Comparison of ENCODE assay signal across 18 cellular contexts in the genomic region with DNA sequence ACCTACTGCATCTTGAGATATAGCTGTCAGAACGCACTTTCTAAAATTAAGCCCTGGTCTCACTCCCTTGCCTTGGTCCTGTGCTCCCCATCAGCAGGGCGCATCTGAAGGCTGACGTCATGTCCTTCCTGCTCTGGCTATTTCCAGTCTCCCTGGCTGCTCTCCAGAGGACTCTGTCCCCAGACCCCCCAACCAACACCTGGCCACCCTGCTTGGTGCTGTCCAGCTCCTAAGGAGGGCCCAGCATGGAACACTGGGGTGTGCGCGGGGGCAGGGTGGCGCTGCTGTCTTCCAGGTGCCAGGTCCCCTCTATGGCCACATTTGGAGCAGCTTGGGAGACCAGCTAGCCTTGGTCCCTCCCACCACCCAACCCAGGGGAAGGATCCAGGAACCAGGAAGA. TPM values are rescaled to one million over a fixed set of nuclear protein-coding genes. Genes with fewer than 3 reads are reported as not detected.
DNase-seq lines count a peak whose midpoint lies in the region; ATAC-seq, FAIRE-seq and TF ChIP-seq lines count a peak whose summit lies in the region.
"Had no signal": no experiment of that assay in that cellular context is flagged by ENCODE, and none has a peak within 500 bp of the region (broad histone marks: within the 10 kb centered on the region; RNA-seq: fewer than 3 reads in every experiment).

No MANE protein-coding gene starts in this region.

- H3K27me3 ChIP-seq in BLaER1 treated with 17β-estradiol and CSF1 and Interleukin-3, amounts not matched to agents 10 nM and 100 nM: no peaks in the 10 kb centered on the region
- peaks cover 5 to 86% of the 10 kb centered on the region in 2 experiments; a peak in 3 of 5 replicates for H3K27me3 ChIP-seq in K562 (ENCODE audit: control insufficient read depth in 2 of 2, insufficient read depth in 2 of 2, low read length in 2 of 2)
- H3K27me3 ChIP-seq in left ventricle myocardium inferior (ENCODE audit: low read depth): no peaks in the 10 kb centered on the region
- H3K27me3 ChIP-seq in neuronal stem cell (ENCODE audit: control insufficient read depth in 3 of 3, insufficient read depth in 3 of 3, low read depth in 1 of 3, low read length in 3 of 3): peaks cover 0 to 45% (median 0%) of the 10 kb centered on the region in 3 experiments

- peaks cover 0 to 12% (median 0%) of the 10 kb centered on the region in 11 experiments; a peak in 1 of 22 replicates for H4K20me1 ChIP-seq in BLaER1 treated with 17β-estradiol and CSF1 and Interleukin-3, amounts not matched to agents 10 nM and 100 nM
- H4K20me1 ChIP-seq in K562 (replicated peaks; ENCODE audit: control insufficient read depth, insufficient read depth, low read length): peaks cover 26% of the 10 kb centered on the region

- H3K79me2 ChIP-seq in K562 (ENCODE audit: control insufficient read depth, insufficient read depth, low read length): no peaks in the 10 kb centered on the region

- ATAC-seq in K562 (no peak), GM21717 (IDR thresholded peaks at IDR 0.05; ENCODE audit: unreplicated experiment) (no peak)
- ATAC-seq in natural killer cell treated with Interleukin-12 subunit alpha and Interleukin-12 subunit beta and Interleukin-15 and Interleukin-18, amount 100 ng/mL, for 72 hours: no peak

- TF ChIP-seq RAD21 in K562 (CRISPR knock-in tag; conservative IDR thresholded peaks at IDR 0.05 in 1 of 2, IDR thresholded peaks at IDR 0.05 in 1 of 2): no peak

- CTCF ChIA-PET in K562 (lab: Yijun Ruan, JAX; ENCODE audit: low intra/inter-chr PET ratio): no interaction called here

- H3K9me3 Mint-ChIP-seq in natural killer cell treated with Interleukin-12 subunit alpha and Interleukin-12 subunit beta and Interleukin-15 and Interleukin-18, amount 100 ng/mL, for 72 hours: no peaks in the 10 kb centered on the region
- H3K9me3 Mint-ChIP-seq: CD4-positive, alpha-beta T cell had no signal

- intact Hi-C loops in K562 (cut with micrococcal nuclease): no loop called here
- intact Hi-C loops in left ventricle myocardium inferior (cut with micrococcal nuclease): no loop called here

- no peak overlapping the region for H3K4ac ChIP-seq in neuronal stem cell (ENCODE audit: low read length)

- 0% methylated on average over 6 of the region's 6 CpGs for WGBS in K562 (ENCODE audit: insufficient coverage, low coverage, missing lambda C conversion rate)
- no CpG with 5 or more reads among the region's 6 CpGs for WGBS in neuronal stem cell (ENCODE audit: extremely low coverage in 2 of 2, insufficient read length in 2 of 2, insufficient replicate concordance in 1 of 2), 2 donors

- peak overlapping the region; percentile 4 to 97 (median 85); a peak in 20 of 22 replicates for H3K4me2 ChIP-seq in BLaER1 treated with 17β-estradiol and CSF1 and Interleukin-3, amounts not matched to agents 10 nM and 100 nM
- H3K4me2 ChIP-seq in K562 (ENCODE audit: insufficient read depth, low read length): no peak overlapping the region
- no peak overlapping the region for H3K4me2 ChIP-seq in neuronal stem cell (ENCODE audit: insufficient read depth, low read length, poor library complexity, severe bottlenecking)

- no peak for DNase-seq in K562 (ENCODE audit: extremely low read depth in 1 of 4, low spot score in 3 of 4)
- no peak for DNase-seq in left ventricle myocardium inferior
- DNase-seq in neuronal stem cell (ENCODE audit: low spot score): no peak
- no peak for DNase-seq in natural killer cell treated with Interleukin-12 subunit alpha and Interleukin-12 subunit beta and Interleukin-15 and Interleukin-18, amount 100 ng/mL, for 72 hours (ENCODE audit: low spot score)
- no peak for DNase-seq in activated T-cell treated with anti-CD3 and anti-CD28 coated beads, Interleukin-2, amount 50 U/mL, for 48 hours
- DNase-seq: Calu3; CD4-positive, alpha-beta T cell; DMS53; H7; NCI-H187 treated with DMSO at 0.1 percent for 48 hours; NCI-H2171; NCI-H446 treated with DMSO at 0.1 percent for 48 hours had no signal

- BruUV-seq in K562 (replicated peaks; lab: Mats Ljungman, UMichigan): no TSS peak

- peak overlapping the region in 3 of 10 experiments; percentile 2 to 30 (median 8); a peak in 3 of 20 replicates for H3K4me3 ChIP-seq in BLaER1 treated with 17β-estradiol and CSF1 and Interleukin-3, amounts not matched to agents 10 nM and 100 nM
- H3K4me3 ChIP-seq in K562: no peak overlapping the region
- H3K4me3 ChIP-seq in left ventricle myocardium inferior: peak overlapping the region; percentile 74
- H3K4me3 ChIP-seq in neuronal stem cell (ENCODE audit: low read length in 2 of 2): no peak overlapping the region
- H3K4me3 ChIP-seq: SJSA1 had no signal

- H4K91ac ChIP-seq in neuronal stem cell (ENCODE audit: low read depth, low read length, poor library complexity): no peak overlapping the region

- H3K36me3 ChIP-seq in BLaER1 treated with 17β-estradiol and CSF1 and Interleukin-3, amounts not matched to agents 10 nM and 100 nM: no peaks in the 10 kb centered on the region
- H3K36me3 ChIP-seq in K562 (ENCODE audit: control insufficient read depth, insufficient read depth, low read length): no peaks in the 10 kb centered on the region
- peaks cover 82% of the 10 kb centered on the region for H3K36me3 ChIP-seq in left ventricle myocardium inferior
- H3K36me3 ChIP-seq in neuronal stem cell (replicated peaks in 1 of 2; ENCODE audit: control insufficient read depth in 2 of 2, insufficient read depth in 2 of 2, low read length in 2 of 2): no peaks in the 10 kb centered on the region
- H3K36me3 ChIP-seq: SJSA1 had no signal

- TF ChIP-seq CTCF in K562 (IDR thresholded peaks at IDR 0.05 in 2 of 3, conservative IDR thresholded peaks at IDR 0.05 in 1 of 3; ENCODE audit: insufficient read depth in 2 of 3, low read depth in 1 of 3, low read length in 3 of 3) (no peak), left ventricle myocardium inferior (IDR thresholded peaks at IDR 0.05; ENCODE audit: borderline replicate concordance) (no peak)

- H3K9me3 ChIP-seq in BLaER1 treated with 17β-estradiol and CSF1 and Interleukin-3, amounts not matched to agents 10 nM and 100 nM (replicated peaks in 1 of 11): no peaks in the 10 kb centered on the region; a peak in 1 of 22 replicates
- H3K9me3 ChIP-seq in K562 (replicated peaks; ENCODE audit: control insufficient read depth, insufficient read depth, low read depth, low read length): no peaks in the 10 kb centered on the region
- no peaks in the 10 kb centered on the region for H3K9me3 ChIP-seq in left ventricle myocardium inferior (replicated peaks)
- no peaks in the 10 kb centered on the region for H3K9me3 ChIP-seq in neuronal stem cell (replicated peaks in 1 of 2; ENCODE audit: control insufficient read depth in 2 of 2, insufficient read depth in 1 of 2, low read depth in 1 of 2, low read length in 2 of 2)
- H3K9me3 ChIP-seq: SJSA1 had no signal

- POLR2A ChIA-PET in K562 (lab: Yijun Ruan, JAX): no interaction called here

- no peak overlapping the region for H4K8ac ChIP-seq in neuronal stem cell (ENCODE audit: low read depth, low read length)

- FAIRE-seq in K562 (lab: Jason Lieb, UNC): no peak
- FAIRE-seq: HTR-8/SVneo had no signal

- no peak for TF ChIP-seq EP300 in K562 (IDR thresholded peaks at IDR 0.05; ENCODE audit: low read length)

- H3K27me3 Mint-ChIP-seq in natural killer cell treated with Interleukin-12 subunit alpha and Interleukin-12 subunit beta and Interleukin-15 and Interleukin-18, amount 100 ng/mL, for 72 hours: peaks cover 14 to 19% of the 10 kb centered on the region in 2 donors

- no peak overlapping the region for H3K27ac Mint-ChIP-seq in natural killer cell treated with Interleukin-12 subunit alpha and Interleukin-12 subunit beta and Interleukin-15 and Interleukin-18, amount 100 ng/mL, for 72 hours
- H3K27ac Mint-ChIP-seq: CD4-positive, alpha-beta T cell had no signal

- H2AFZ ChIP-seq in K562 (ENCODE audit: low read depth, low read length) (no peak overlapping the region), neuronal stem cell (ENCODE audit: low read length) (no peak overlapping the region)

- peaks cover 2% of the 10 kb centered on the region for H3K79me1 ChIP-seq in neuronal stem cell (ENCODE audit: low read depth, low read length)

- peaks cover 10 to 70% (median 61%) of the 10 kb centered on the region in 10 experiments; a peak in 18 of 20 replicates for H3K4me1 ChIP-seq in BLaER1 treated with 17β-estradiol and CSF1 and Interleukin-3, amounts not matched to agents 10 nM and 100 nM
- H3K4me1 ChIP-seq in K562 (replicated peaks in 1 of 2; ENCODE audit: control insufficient read depth in 2 of 2, insufficient read depth in 2 of 2, low read length in 2 of 2) (no peaks in the 10 kb centered on the region), left ventricle myocardium inferior (peaks cover 43% of the 10 kb centered on the region), neuronal stem cell (ENCODE audit: control insufficient read depth in 2 of 2, insufficient read depth in 1 of 2, low read depth in 1 of 2, low read length in 2 of 2) (peaks cover 0 to 16% of the 10 kb centered on the region in 2 donors)
- H3K4me1 ChIP-seq: SJSA1 had no signal

- no peak for TF ChIP-seq POLR2A in K562 (conservative IDR thresholded peaks at IDR 0.05)

- no peaks in the 10 kb centered on the region for H3K9me1 ChIP-seq in K562 (ENCODE audit: control insufficient read depth, insufficient read depth, low read length)

- no peak overlapping the region for H3K4me3 Mint-ChIP-seq in natural killer cell treated with Interleukin-12 subunit alpha and Interleukin-12 subunit beta and Interleukin-15 and Interleukin-18, amount 100 ng/mL, for 72 hours
- H3K4me3 Mint-ChIP-seq: CD4-positive, alpha-beta T cell had no signal

- H2BK5ac ChIP-seq in neuronal stem cell (ENCODE audit: low read length): no peak overlapping the region

- peak overlapping the region in 1 of 11 experiments; percentile 35; a peak in 1 of 22 replicates for H3K9ac ChIP-seq in BLaER1 treated with 17β-estradiol and CSF1 and Interleukin-3, amounts not matched to agents 10 nM and 100 nM
- no peak overlapping the region for H3K9ac ChIP-seq in K562 (ENCODE audit: insufficient read depth in 1 of 2, low read depth in 2 of 2, low read length in 2 of 2)
- peak overlapping the region; percentile 44 for H3K9ac ChIP-seq in neuronal stem cell (ENCODE audit: low read depth, low read length, poor library complexity)

- H2BK15ac ChIP-seq in neuronal stem cell (ENCODE audit: low read length): peak overlapping the region; percentile 9

- peak overlapping the region in 3 of 11 experiments; percentile 22 to 41 (median 40); a peak in 5 of 22 replicates for H3K27ac ChIP-seq in BLaER1 treated with 17β-estradiol and CSF1 and Interleukin-3, amounts not matched to agents 10 nM and 100 nM
- no peak overlapping the region for H3K27ac ChIP-seq in K562 (ENCODE audit: extremely low read depth, low read depth, low read length)
- H3K27ac ChIP-seq in left ventricle myocardium inferior (replicated peaks): peak overlapping the region; percentile 97
- H3K27ac ChIP-seq in neuronal stem cell (replicated peaks; ENCODE audit: low read length): no peak overlapping the region
- H3K27ac ChIP-seq: HL-60, RWPE1, SJSA1 had no signal

- H3K18ac ChIP-seq in neuronal stem cell (ENCODE audit: low read length): peak overlapping the region; percentile 69

- no peaks in the 10 kb centered on the region for H3K4me1 Mint-ChIP-seq in natural killer cell treated with Interleukin-12 subunit alpha and Interleukin-12 subunit beta and Interleukin-15 and Interleukin-18, amount 100 ng/mL, for 72 hours (ENCODE audit: low read depth in 2 of 2)

- H3K14ac ChIP-seq in neuronal stem cell (ENCODE audit: low read length): no peak overlapping the region

- H3K36me3 Mint-ChIP-seq in natural killer cell treated with Interleukin-12 subunit alpha and Interleukin-12 subunit beta and Interleukin-15 and Interleukin-18, amount 100 ng/mL, for 72 hours: no peaks in the 10 kb centered on the region

- peak overlapping the region; percentile 81 for H2AK5ac ChIP-seq in neuronal stem cell (ENCODE audit: low read depth, low read length)

- H2BK120ac ChIP-seq in neuronal stem cell (ENCODE audit: low read depth, low read length): no peak overlapping the region

- H2BK12ac ChIP-seq in neuronal stem cell (ENCODE audit: low read length): peak overlapping the region; percentile 33

- in situ Hi-C loops in K562 (cut with MboI): no loop called here

- H3K23ac ChIP-seq in neuronal stem cell (ENCODE audit: low read depth, low read length, poor library complexity): no peak overlapping the region

RNA-seq across cellular contexts. Expression of gene TNNT2, which starts 8.3 kb away (rescaled TPM):
- not detected in 2 replicates for total RNA-seq in K562 (2011; cell fraction: chromatin; rRNA removed; ENCODE audit: low replicate concordance)
- total RNA-seq in K562 (2011; cell fraction: nucleolus; rRNA removed): not detected in 2 replicates
- not detected in 2 replicates for total RNA-seq in K562 (2011; cell fraction: nucleoplasm; rRNA removed)
- not detected in 2 replicates for total RNA-seq in K562 (2014; rRNA removed)
- not detected in 2 replicates for total RNA-seq in K562 (2014; rRNA removed; fragmentation: Illumina TruSeq; extraction: Trizol)
- not detected in 2 replicates for total RNA-seq in K562 (2015; rRNA removed; fragmentation: Illumina TruSeq; extraction: Trizol)
- not detected in 2 replicates for total RNA-seq in K562 (2021)
- polyA plus RNA-seq in K562 (2011; rRNA removed): not detected in 2 replicates
- not detected in 2 replicates for polyA plus RNA-seq in K562 (2011; cell fraction: cytosol; rRNA removed)
- polyA plus RNA-seq in K562 (2011; cell fraction: nucleus; rRNA removed): not detected in 2 replicates
- not detected in 2 replicates for polyA plus RNA-seq in K562 (2012)
- polyA plus RNA-seq in K562 (2014; fragmentation: Illumina TruSeq; extraction: Trizol): not detected in 2 replicates
- polyA plus RNA-seq in K562 (2014; fragmentation: Nextera tagmentation; extraction: Ambion mirVana): not detected
- polyA plus RNA-seq in K562 (2014; rRNA removed): not detected in 2 replicates
- polyA minus RNA-seq in K562 (2011; rRNA and poly(A)+ RNA removed): not detected in 2 replicates
- polyA minus RNA-seq in K562 (2011; cell fraction: cytosol; rRNA and poly(A)+ RNA removed): not detected in 2 replicates
- not detected in 2 replicates for polyA minus RNA-seq in K562 (2011; cell fraction: nucleus; rRNA and poly(A)+ RNA removed)
- 8,708 TPM for total RNA-seq in left ventricle myocardium inferior
- polyA plus RNA-seq in neuronal stem cell (2013, experiment 1 of 2): 8.6 TPM
- 10.2 TPM for polyA plus RNA-seq in neuronal stem cell (2013, experiment 2 of 2)
- not detected for total RNA-seq in natural killer cell treated with Interleukin-12 subunit alpha and Interleukin-12 subunit beta and Interleukin-15 and Interleukin-18, amount 100 ng/mL, for 72 hours
- total RNA-seq: CD4-positive, alpha-beta T cell; SJSA1 had no signal

RNA-seq across cellular contexts. Expression of gene LAD1, which starts 29.9 kb away (rescaled TPM):
- not detected in 2 replicates for total RNA-seq in K562 (2011; cell fraction: chromatin; rRNA removed; ENCODE audit: low replicate concordance)
- total RNA-seq in K562 (2011; cell fraction: nucleolus; rRNA removed): not detected in 2 replicates
- total RNA-seq in K562 (2011; cell fraction: nucleoplasm; rRNA removed): not detected in 2 replicates
- total RNA-seq in K562 (2014; rRNA removed): not detected in 2 replicates
- total RNA-seq in K562 (2014; rRNA removed; fragmentation: Illumina TruSeq; extraction: Trizol): not detected in 2 replicates
- not detected in 2 replicates for total RNA-seq in K562 (2015; rRNA removed; fragmentation: Illumina TruSeq; extraction: Trizol)
- total RNA-seq in K562 (2021): 0.25 and 0.31 TPM in 2 replicates
- not detected in 2 replicates for polyA plus RNA-seq in K562 (2011; rRNA removed)
- polyA plus RNA-seq in K562 (2011; cell fraction: cytosol; rRNA removed): not detected in 2 replicates
- polyA plus RNA-seq in K562 (2011; cell fraction: nucleus; rRNA removed): not detected in 2 replicates
- not detected in 2 replicates for polyA plus RNA-seq in K562 (2012)
- not detected in 2 replicates for polyA plus RNA-seq in K562 (2014; fragmentation: Illumina TruSeq; extraction: Trizol)
- polyA plus RNA-seq in K562 (2014; fragmentation: Nextera tagmentation; extraction: Ambion mirVana): not detected
- polyA plus RNA-seq in K562 (2014; rRNA removed): not detected in 2 replicates
- polyA minus RNA-seq in K562 (2011; rRNA and poly(A)+ RNA removed): not detected in 2 replicates
- not detected in 2 replicates for polyA minus RNA-seq in K562 (2011; cell fraction: cytosol; rRNA and poly(A)+ RNA removed)
- not detected in 2 replicates for polyA minus RNA-seq in K562 (2011; cell fraction: nucleus; rRNA and poly(A)+ RNA removed)
- 2.0 TPM for total RNA-seq in left ventricle myocardium inferior
- polyA plus RNA-seq in neuronal stem cell (2013, experiment 1 of 2): 0.86 TPM
- 0.86 TPM for polyA plus RNA-seq in neuronal stem cell (2013, experiment 2 of 2)
- total RNA-seq in natural killer cell treated with Interleukin-12 subunit alpha and Interleukin-12 subunit beta and Interleukin-15 and Interleukin-18, amount 100 ng/mL, for 72 hours: not detected
- total RNA-seq: CD4-positive, alpha-beta T cell; SJSA1 had no signal

RNA-seq across cellular contexts. Expression of gene TNNI1, which starts 52.3 kb away (rescaled TPM):
- total RNA-seq in K562 (2011; cell fraction: chromatin; rRNA removed; ENCODE audit: low replicate concordance): not detected in 2 replicates
- total RNA-seq in K562 (2011; cell fraction: nucleolus; rRNA removed): not detected in 2 replicates
- total RNA-seq in K562 (2011; cell fraction: nucleoplasm; rRNA removed): not detected in 2 replicates
- total RNA-seq in K562 (2014; rRNA removed) (not detected in 2 replicates), K562 (2014; rRNA removed; fragmentation: Illumina TruSeq; extraction: Trizol) (not detected in 2 replicates), K562 (2015; rRNA removed; fragmentation: Illumina TruSeq; extraction: Trizol) (not detected in 2 replicates), K562 (2021) (not detected in 2 replicates), left ventricle myocardium inferior (44.2 TPM)
- polyA plus RNA-seq in K562 (2011; rRNA removed) (not detected in 2 replicates), K562 (2014; fragmentation: Illumina TruSeq; extraction: Trizol) (not detected in 2 replicates), K562 (2014; fragmentation: Nextera tagmentation; extraction: Ambion mirVana) (not detected), K562 (2014; rRNA removed) (not detected in 2 replicates)
- polyA plus RNA-seq in K562 (2011; cell fraction: cytosol; rRNA removed): not detected in 2 replicates
- not detected in 2 replicates for polyA plus RNA-seq in K562 (2011; cell fraction: nucleus; rRNA removed)
- polyA plus RNA-seq in K562 (2012): not detected in 2 replicates
- not detected in 2 replicates for polyA minus RNA-seq in K562 (2011; rRNA and poly(A)+ RNA removed)
- polyA minus RNA-seq in K562 (2011; cell fraction: cytosol; rRNA and poly(A)+ RNA removed): not detected in 2 replicates
- not detected in 2 replicates for polyA minus RNA-seq in K562 (2011; cell fraction: nucleus; rRNA and poly(A)+ RNA removed)
- polyA plus RNA-seq in neuronal stem cell (2013, experiment 1 of 2): 3.6 TPM
- 3.4 TPM for polyA plus RNA-seq in neuronal stem cell (2013, experiment 2 of 2)
- total RNA-seq in natural killer cell treated with Interleukin-12 subunit alpha and Interleukin-12 subunit beta and Interleukin-15 and Interleukin-18, amount 100 ng/mL, for 72 hours: not detected
- total RNA-seq: Calu3; CD4-positive, alpha-beta T cell; SJSA1 had no signal

Comparison
In these comparisons a context has a peak if more than half of its experiments do, and no peak if none do; other contexts are left out.
1. H3K4me2 ChIP-seq: peak in BLaER1 treated with 17β-estradiol and CSF1 and Interleukin-3, amounts not matched to agents 10 nM and 100 nM (11 of 11); none in K562 (single experiment) and neuronal stem cell (single experiment).
2. RNA of gene TNNT2, which starts 8.3 kb away (total RNA-seq): 8,708 TPM in left ventricle myocardium inferior (single experiment); not detected in K562 and not detected in natural killer cell treated with Interleukin-12 subunit alpha and Interleukin-12 subunit beta and Interleukin-15 and Interleukin-18, amount 100 ng/mL, for 72 hours; every median in the first group is over 1,000 times any median in the second.
3. RNA of gene TNNI1, which starts 52.3 kb away (total RNA-seq): 44.2 TPM in left ventricle myocardium inferior (single experiment); not detected in K562 and not detected in natural killer cell treated with Interleukin-12 subunit alpha and Interleukin-12 subunit beta and Interleukin-15 and Interleukin-18, amount 100 ng/mL, for 72 hours; every median in the first group is over 10 times any median in the second.